ENCODE assay signal across 23 cellular contexts in the genomic region with DNA sequence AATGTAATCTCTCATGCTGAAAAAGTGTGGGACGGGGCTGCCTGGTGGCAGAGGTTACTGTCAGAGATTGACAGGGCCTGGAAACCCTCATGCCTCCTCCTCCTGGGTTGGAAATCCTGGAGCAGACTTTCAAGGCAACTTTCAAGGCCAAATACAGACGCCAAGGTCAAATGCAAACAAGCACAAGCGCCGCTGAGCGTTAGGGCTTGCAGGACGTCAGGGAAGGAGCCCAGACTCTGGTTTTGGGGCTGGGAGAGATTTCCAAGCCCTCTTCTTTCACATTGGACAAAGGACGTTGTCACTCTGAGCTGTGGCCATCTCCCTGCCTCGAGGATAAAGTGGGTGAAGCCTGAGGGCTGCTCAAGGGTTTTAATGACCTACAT.
"Had no signal": no experiment of that assay in that cellular context is flagged by ENCODE, and none has a peak within 500 bp of the region (broad histone marks: within the 10 kb centered on the region; RNA-seq: fewer than 3 reads in every experiment).

No MANE protein-coding gene starts in this region.

- H3K4me3 ChIP-seq: K562, SJSA1, SK-N-MC had no signal

- H3K27me3 ChIP-seq: SJSA1 had no signal

- H3K27ac ChIP-seq: HL-60, KMS-11, SJSA1, SK-N-MC had no signal

- H3K4me3 Mint-ChIP-seq: IgD-negative memory B cell had no signal

- H3K36me3 ChIP-seq: SJSA1 had no signal

- H3K9me3 ChIP-seq: SJSA1 had no signal

- H3K9ac ChIP-seq: KMS-11 had no signal

- H3K4me2 ChIP-seq: KMS-11 had no signal

- DNase-seq: Kasumi-1, MM.1S, NCI-H1092 treated with DMSO at 0.1 percent for 48 hours, NCI-H1436, NCI-H187, NCI-H2029, NCI-H2081 treated with DMSO at 0.1 percent for 48 hours, NCI-H2171, NCI-H226, NCI-H446, NCI-H510A, NCI-H524 treated with DMSO at 0.1 percent for 48 hours, NCI-H69, NCI-H774, Right ventricle myocardium superior, RPMI8226, SIG-M5 had no signal
